In the genomic region with DNA sequence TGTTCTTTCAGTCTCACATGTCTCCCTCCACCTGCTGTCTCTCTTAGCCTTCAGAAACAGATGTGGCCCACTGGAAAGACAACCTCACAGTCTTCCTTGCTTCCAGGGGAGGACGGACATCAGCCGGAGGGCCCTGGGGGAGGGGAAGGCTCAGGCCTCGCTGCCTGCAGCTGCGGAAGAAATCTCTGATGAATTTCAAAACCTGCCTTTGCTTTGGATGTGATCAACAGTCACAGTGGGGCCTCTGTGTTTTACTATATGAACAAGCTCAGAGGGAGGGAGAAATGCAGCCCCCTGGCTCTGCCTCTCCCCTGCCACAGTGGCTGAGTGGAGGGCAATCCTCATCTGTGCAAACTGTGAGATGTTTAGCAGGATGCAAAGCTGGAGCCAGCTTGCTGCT, we compare ENCODE assay signal across 24 cellular contexts.
"Had no signal": no experiment of that assay in that cellular context is flagged by ENCODE, and none has a peak within 500 bp of the region (broad histone marks: within the 10 kb centered on the region; RNA-seq: fewer than 3 reads in every experiment).

No MANE protein-coding gene starts in this region.

- H3K27ac Mint-ChIP-seq: activated naive CD8-positive, alpha-beta T cell treated with anti-CD3 and anti-CD28 coated beads, Interleukin-2, amount 10 ng/mL, durations not matched to agents 7 days and 5 days; activated T-helper 2 cell treated with anti-CD3 and anti-CD28 coated beads, Interferon-gamma antibody, Interleukin-2, Interleukin-4, amounts not matched to agents 10 μg/mL and 5 μg/mL and 100 μg/mL, durations not matched to agents 14 hours and 24 hours and 36 hours; memory B cell; progenitor cell of endocrine pancreas; T-helper 1 cell treated with Interleukin-12 subunit alpha and Interleukin-12 subunit beta and Interleukin-4 antibody, amounts not matched to agents 30 μg/mL and 1 μg/mL, for 36 hours had no signal

- H3K36me3 Mint-ChIP-seq: activated naive CD8-positive, alpha-beta T cell treated with anti-CD3 and anti-CD28 coated beads, Interleukin-2, amount 10 ng/mL, durations not matched to agents 7 days and 5 days; memory B cell had no signal

- H3K9me3 ChIP-seq: thyroid gland, upper lobe of right lung had no signal

- H3K27ac ChIP-seq: foreskin keratinocyte, thyroid gland, upper lobe of right lung had no signal

- H3K27me3 ChIP-seq: foreskin keratinocyte, thyroid gland had no signal

- DNase-seq: activated CD4-positive, alpha-beta T cell treated with anti-CD3 and anti-CD28 coated beads for 4 hours; activated CD4-positive, alpha-beta T cell treated with anti-CD3 and anti-CD28 coated beads, Interleukin-2, amount 50 U/mL, for 48 hours; activated CD4-positive, CD25-positive, alpha-beta regulatory T cell; activated CD8-positive, alpha-beta memory T cell treated with anti-CD3 and anti-CD28 coated beads, Interleukin-2, amount 50 U/mL, for 48 hours; activated naive CD4-positive, alpha-beta T cell treated with Interleukin-2 at 50 U/mL for 16 hours; activated naive CD8-positive, alpha-beta T cell treated with anti-CD3 and anti-CD28 coated beads, Interleukin-2, amount 10 ng/mL, durations not matched to agents 7 days and 5 days; activated T-cell treated with anti-CD3 and anti-CD28 coated beads, Interleukin-2, amount 50 U/mL, for 4 hours; amniotic stem cell; cerebellar nuclear complex; effector CD4-positive, alpha-beta T cell; foreskin keratinocyte; hippocampal formation; kidney glomerular epithelial cell; left ventricle myocardium superior; stimulated activated CD4-positive, alpha-beta T cell treated with anti-CD3 and anti-CD28 coated beads, Interleukin-4, amount 100 ng/mL, for 1 hour; stimulated activated naive CD4-positive, alpha-beta T cell; T1000; thyroid gland; upper lobe of right lung had no signal

- H3K4me3 ChIP-seq: thyroid gland, upper lobe of right lung had no signal

- H3K4me1 Mint-ChIP-seq: activated naive CD8-positive, alpha-beta T cell treated with anti-CD3 and anti-CD28 coated beads, Interleukin-2, amount 10 ng/mL, durations not matched to agents 7 days and 5 days; memory B cell had no signal

- H3K27me3 Mint-ChIP-seq: activated naive CD8-positive, alpha-beta T cell treated with anti-CD3 and anti-CD28 coated beads, Interleukin-2, amount 10 ng/mL, durations not matched to agents 7 days and 5 days; memory B cell had no signal

- H3K4me1 ChIP-seq: foreskin keratinocyte, upper lobe of right lung had no signal

- H3K36me3 ChIP-seq: thyroid gland, upper lobe of right lung had no signal

- H3K9me3 Mint-ChIP-seq: activated naive CD8-positive, alpha-beta T cell treated with anti-CD3 and anti-CD28 coated beads, Interleukin-2, amount 10 ng/mL, durations not matched to agents 7 days and 5 days; activated T-cell treated with anti-CD3 and anti-CD28 coated beads, Interleukin-2, amount 50 U/mL, for 4 hours; activated T-helper 2 cell treated with anti-CD3 and anti-CD28 coated beads, Interferon-gamma antibody, Interleukin-2, Interleukin-4, amounts not matched to agents 10 μg/mL and 5 μg/mL and 100 μg/mL, durations not matched to agents 14 hours and 24 hours and 36 hours; memory B cell; nephron; T-helper 1 cell treated with Interleukin-12 subunit alpha and Interleukin-12 subunit beta and Interleukin-4 antibody, amounts not matched to agents 30 μg/mL and 1 μg/mL, for 36 hours had no signal

- H3K4me3 Mint-ChIP-seq: activated naive CD8-positive, alpha-beta T cell treated with anti-CD3 and anti-CD28 coated beads, Interleukin-2, amount 10 ng/mL, durations not matched to agents 7 days and 5 days; activated T-cell treated with anti-CD3 and anti-CD28 coated beads, Interleukin-2, amount 50 U/mL, for 4 hours; memory B cell; nephron; T-helper 1 cell treated with Interleukin-12 subunit alpha and Interleukin-12 subunit beta and Interleukin-4 antibody, amounts not matched to agents 30 μg/mL and 1 μg/mL, for 36 hours had no signal
